ENCODE assay signal across 22 cellular contexts in genomic region chr12:115941362-115941761, GRCh38.
DNase-seq lines count a peak whose midpoint lies in the region; ATAC-seq, FAIRE-seq and TF ChIP-seq lines count a peak whose summit lies in the region.
"Had no signal": no experiment of that assay in that cellular context is flagged by ENCODE, and none has a peak within 500 bp of the region (broad histone marks: within the 10 kb centered on the region; RNA-seq: fewer than 3 reads in every experiment).

No MANE protein-coding gene starts in this region.

- ATAC-seq in A549 (no peak), GM21619 (IDR thresholded peaks at IDR 0.05; ENCODE audit: unreplicated experiment) (no peak)
- ATAC-seq: activated T-cell treated with anti-CD3 and anti-CD28 coated beads, Interleukin-2, amount 50 U/mL, for 4 hours; heart right ventricle; natural killer cell had no signal

- CTCF ChIA-PET in A549 (lab: Yijun Ruan, JAX): interaction anchor here (1.0 kb wide), 1 partner anchor 16 kb away, joined by 3 read pairs; no protein-coding TSS in a partner anchor

- H3K4me1 ChIP-seq in A549: no peaks in the 10 kb centered on the region
- H3K4me1 ChIP-seq: heart right ventricle, parathyroid adenoma, uterus had no signal

- TF ChIP-seq POLR2A in A549 (IDR thresholded peaks at IDR 0.05; ENCODE audit: low read length): no peak

- H3K27ac ChIP-seq in A549: no peak overlapping the region
- H3K27ac ChIP-seq: heart right ventricle, parathyroid adenoma, skin epidermis, uterus had no signal

- no peak overlapping the region for H3K4me3 ChIP-seq in A549
- H3K4me3 ChIP-seq: heart right ventricle, skin epidermis, uterus had no signal

- DNase-seq in A549 (ENCODE audit: low read depth in 1 of 2, low spot score in 1 of 2): no peak
- peak; percentile 27 for DNase-seq in EL
- DNase-seq in RPMI7951 (ENCODE audit: low read depth): peak; percentile 28
- DNase-seq in fibroblast of gingiva (ENCODE audit: low read depth): peak; percentile 27
- no peak for DNase-seq in activated CD4-positive, alpha-beta T cell treated with anti-CD3 and anti-CD28 coated beads, Interleukin-2, amount 50 U/mL, for 1 hour
- no peak for DNase-seq in mucosa of gallbladder (ENCODE audit: low spot score)
- no peak for DNase-seq in COLO668 (lab: John Stamatoyannopoulos, UW; ENCODE audit: unreplicated experiment)
- DNase-seq: activated CD4-positive, alpha-beta memory T cell treated with anti-CD3 and anti-CD28 coated beads, Interleukin-2, amount 10 ng/mL, durations not matched to agents 7 days and 5 days; activated T-cell treated with anti-CD3 and anti-CD28 coated beads, Interleukin-2, amount 50 U/mL, for 4 hours; CD4-positive, alpha-beta T cell; DND-41; heart right ventricle; Kasumi-1; natural killer cell; NCI-H1436; Right ventricle myocardium superior; stimulated activated CD4-positive, alpha-beta T cell treated with anti-CD3 and anti-CD28 coated beads, Interleukin-4, amount 100 ng/mL, for 1 hour; uterus had no signal

- POLR2A ChIA-PET in A549 (lab: Yijun Ruan, JAX): no interaction called here

- TF ChIP-seq RAD21 in A549 (conservative IDR thresholded peaks at IDR 0.05 in 1 of 2, IDR thresholded peaks at IDR 0.05 in 1 of 2): no peak

- 52% methylated on average over 5 of the region's 5 CpGs for WGBS in A549 (ENCODE audit: missing lambda C conversion rate)

- no peak for FAIRE-seq in A549 (lab: Jason Lieb, UNC)
- FAIRE-seq: keratinocyte had no signal

- peaks cover 18% of the 10 kb centered on the region for H3K9me3 ChIP-seq in A549
- H3K9me3 ChIP-seq: uterus had no signal

- TF ChIP-seq EP300 in A549 (IDR thresholded peaks at IDR 0.05): no peak

- no peak for TF ChIP-seq CTCF in A549 (IDR thresholded peaks at IDR 0.05)

- no peak overlapping the region for H3K4me2 ChIP-seq in A549

TF ChIP-seq in A549, 52 proteins besides CTCF, POLR2A, EP300 and RAD21:
- TF ChIP-seq PHF8 (IDR thresholded peaks at IDR 0.05; ENCODE audit: borderline replicate concordance, low read depth): no peak
- TF ChIP-seq, protein P1, sequence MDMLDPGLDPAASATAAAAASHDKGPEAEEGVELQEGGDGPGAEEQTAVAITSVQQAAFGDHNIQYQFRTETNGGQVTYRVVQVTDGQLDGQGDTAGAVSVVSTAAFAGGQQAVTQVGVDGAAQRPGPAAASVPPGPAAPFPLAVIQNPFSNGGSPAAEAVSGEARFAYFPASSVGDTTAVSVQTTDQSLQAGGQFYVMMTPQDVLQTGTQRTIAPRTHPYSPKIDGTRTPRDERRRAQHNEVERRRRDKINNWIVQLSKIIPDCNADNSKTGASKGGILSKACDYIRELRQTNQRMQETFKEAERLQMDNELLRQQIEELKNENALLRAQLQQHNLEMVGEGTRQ (IDR thresholded peaks at IDR 0.05): no peak
- TF ChIP-seq ESRRA (IDR thresholded peaks at IDR 0.05; ENCODE audit: borderline replicate concordance, low read length): no peak
- no peak for TF ChIP-seq FOSL2 (IDR thresholded peaks at IDR 0.05)
- 0 out of 2 replicates have a peak, but pooled peaks have one; percentile 7 for TF ChIP-seq FOSL2 (CRISPR knock-in tag; IDR thresholded peaks at IDR 0.05)
- TF ChIP-seq RNF2 (IDR thresholded peaks at IDR 0.05; ENCODE audit: borderline replicate concordance, low read depth): no peak
- TF ChIP-seq BHLHE40 (IDR thresholded peaks at IDR 0.05; ENCODE audit: low read depth, low read length): no peak
- TF ChIP-seq MAFK (IDR thresholded peaks at IDR 0.05; ENCODE audit: partially characterized antibody): no peak
TF ChIP-seq in A549: peak in this region for 1.

Comparison
In these comparisons a context has a peak if more than half of its experiments do, and no peak if none do; other contexts are left out.
1. DNase-seq: peak in EL (single experiment), RPMI7951 (single experiment) and fibroblast of gingiva (single experiment); none in A549 (0 of 2), activated CD4-positive, alpha-beta T cell treated with anti-CD3 and anti-CD28 coated beads, Interleukin-2, amount 50 U/mL, for 1 hour (single experiment), mucosa of gallbladder (single experiment) and COLO668 (single experiment).